In the genomic region with DNA sequence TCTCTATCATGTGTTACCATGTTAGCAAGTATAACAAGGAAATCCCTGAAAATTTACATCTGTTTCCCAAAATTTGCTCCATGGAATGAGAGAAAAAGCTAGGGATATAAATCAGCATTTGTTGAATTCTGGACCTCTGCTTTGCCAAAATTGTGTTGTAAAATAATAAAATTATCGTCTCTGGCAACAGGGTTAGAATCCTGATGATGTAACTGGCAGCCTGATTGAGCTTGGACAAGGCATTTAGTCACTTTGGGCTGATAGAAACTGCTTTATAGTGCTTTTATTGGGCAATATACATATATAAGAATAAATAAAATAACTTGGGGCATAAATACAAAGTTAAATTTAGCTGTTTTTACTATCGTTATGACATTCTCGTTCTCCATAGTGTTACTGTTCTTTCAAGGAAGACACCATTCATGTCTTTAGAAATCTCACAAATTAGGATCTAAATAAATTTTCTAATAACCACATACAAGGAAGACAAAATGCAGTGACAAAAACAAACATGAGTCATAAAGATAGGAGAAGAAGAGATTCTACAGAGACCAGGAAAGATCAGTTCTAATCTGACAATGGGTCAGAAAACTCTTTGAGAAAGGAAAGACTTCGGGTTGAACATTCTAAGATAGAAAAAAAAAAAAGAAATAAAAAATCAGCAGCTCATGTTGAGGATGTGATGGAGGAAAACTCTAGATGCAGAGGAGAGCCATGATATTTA, we compare ENCODE assay signal across 19 cellular contexts.
DNase-seq lines count a peak whose midpoint lies in the region; ATAC-seq and TF ChIP-seq lines count a peak whose summit lies in the region.
"Had no signal": no experiment of that assay in that cellular context is flagged by ENCODE, and none has a peak within 500 bp of the region (broad histone marks: within the 10 kb centered on the region; RNA-seq: fewer than 3 reads in every experiment).

No MANE protein-coding gene starts in this region.

- H3K4me3 Mint-ChIP-seq in MCF 10A (ENCODE audit: unreplicated experiment): no peak overlapping the region

- BruUV-seq in MCF 10A (replicated peaks; lab: Mats Ljungman, UMichigan): no TSS peak

- H3K9me3 ChIP-seq in breast epithelium: no peaks in the 10 kb centered on the region
- no peaks in the 10 kb centered on the region for H3K9me3 ChIP-seq in SU-DHL-6 (ENCODE audit: insufficient read depth, low read length)
- no peaks in the 10 kb centered on the region for H3K9me3 ChIP-seq in suprapubic skin
- no peaks in the 10 kb centered on the region for H3K9me3 ChIP-seq in HAP-1
- H3K9me3 ChIP-seq: BLaER1 treated with 17β-estradiol and CSF1 and Interleukin-3, amounts not matched to agents 10 nM and 100 nM had no signal

- peak overlapping the region; percentile 98 for H3K27ac Mint-ChIP-seq in MCF 10A (ENCODE audit: low read depth, unreplicated experiment)

- H2AFZ ChIP-seq in SU-DHL-6 (ENCODE audit: low read depth, low read length, severe bottlenecking): peak overlapping the region; percentile 88

- H3K4me3 ChIP-seq in breast epithelium (no peak overlapping the region), SU-DHL-6 (ENCODE audit: insufficient read depth, low read length, poor library complexity, severe bottlenecking) (no peak overlapping the region), fibroblast of villous mesenchyme (ENCODE audit: low read depth, low read length) (no peak overlapping the region), suprapubic skin (no peak overlapping the region), HAP-1 (no peak overlapping the region)
- H3K4me3 ChIP-seq: BLaER1 treated with 17β-estradiol and CSF1 and Interleukin-3, amounts not matched to agents 10 nM and 100 nM; SK-N-MC had no signal

- no peak overlapping the region for H3K27ac ChIP-seq in breast epithelium
- no peak overlapping the region for H3K27ac ChIP-seq in SU-DHL-6 (ENCODE audit: low read depth, low read length)
- peak overlapping the region; percentile 17 for H3K27ac ChIP-seq in suprapubic skin
- H3K27ac ChIP-seq: 22Rv1; BLaER1 treated with 17β-estradiol and CSF1 and Interleukin-3, amounts not matched to agents 10 nM and 100 nM; SK-N-MC had no signal

- no peaks in the 10 kb centered on the region for H3F3A ChIP-seq in SU-DHL-6 (ENCODE audit: insufficient read depth)

- no peaks in the 10 kb centered on the region for H3K9me2 ChIP-seq in SU-DHL-6 (replicated peaks; ENCODE audit: insufficient read depth, low read length)

- no peaks in the 10 kb centered on the region for H3K27me3 ChIP-seq in breast epithelium
- H3K27me3 ChIP-seq in SU-DHL-6 (ENCODE audit: low read length): no peaks in the 10 kb centered on the region
- H3K27me3 ChIP-seq in suprapubic skin: no peaks in the 10 kb centered on the region
- no peaks in the 10 kb centered on the region for H3K27me3 ChIP-seq in HAP-1 (ENCODE audit: low read depth)
- H3K27me3 ChIP-seq: BLaER1 treated with 17β-estradiol and CSF1 and Interleukin-3, amounts not matched to agents 10 nM and 100 nM had no signal

- POLR2A ChIA-PET in MCF 10A (lab: Yijun Ruan, JAX): interaction anchor here (0.7 to 2.6 kb wide), 5 partner anchors 28 to 145 kb away, joined by 3 to 11 read pairs (median 8); a partner anchor contains a TSS

- intact Hi-C loops in MCF 10A (cut with micrococcal nuclease) (no loop called here), breast epithelium (cut with DNase I; ENCODE audit: low total_unique reads) (no loop called here)

- CTCF ChIA-PET in MCF 10A (lab: Yijun Ruan, JAX): interaction anchor here (1.1 kb wide), 1 partner anchor 756 kb away, joined by 3 read pairs; no protein-coding TSS in a partner anchor

- in situ Hi-C loops in HAP-1 (cut with MboI; ENCODE audit: low sequenced_read_pairs): no loop called here

- TF ChIP-seq POLR2A in breast epithelium (IDR thresholded peaks at IDR 0.05) (no peak), suprapubic skin (IDR thresholded peaks at IDR 0.05) (no peak)

- DNase-seq in MCF 10A (ENCODE audit: unreplicated experiment) (peak; percentile 35), breast epithelium (ENCODE audit: low spot score in 2 of 2) (no peak), fibroblast of villous mesenchyme (ENCODE audit: low read depth) (peak; percentile 3), suprapubic skin (ENCODE audit: low spot score in 2 of 2) (no peak), HAP-1 (ENCODE audit: low spot score in 2 of 2) (no peak), NCI-H345 treated with DMSO at 0.1 percent for 48 hours (lab: John Stamatoyannopoulos, UW; ENCODE audit: unreplicated experiment) (no peak)
- DNase-seq: DND-41, GF-D8, HCEC 1CT, MV-4-11, NCI-H1417 treated with DMSO at 0.1 percent for 48 hours, NCI-H2029, NCI-H2171 treated with DMSO at 0.1 percent for 48 hours, NCI-H82 had no signal

- H3K9me3 Mint-ChIP-seq in MCF 10A (ENCODE audit: unreplicated experiment): peaks cover 8% of the 10 kb centered on the region

- H3K4me2 ChIP-seq in SU-DHL-6 (ENCODE audit: low read depth, low read length, poor library complexity, severe bottlenecking): no peak overlapping the region
- H3K4me2 ChIP-seq: BLaER1 treated with 17β-estradiol and CSF1 and Interleukin-3, amounts not matched to agents 10 nM and 100 nM had no signal

- H3K4me1 Mint-ChIP-seq in MCF 10A (ENCODE audit: insufficient read depth, unreplicated experiment): peaks cover 21% of the 10 kb centered on the region

- no peaks in the 10 kb centered on the region for H3K79me2 ChIP-seq in SU-DHL-6 (ENCODE audit: insufficient read depth, low read length)

- no peak for TF ChIP-seq EP300 in suprapubic skin (IDR thresholded peaks at IDR 0.05)

- H4K20me1 ChIP-seq in SU-DHL-6 (ENCODE audit: low read depth, low read length): no peaks in the 10 kb centered on the region
- H4K20me1 ChIP-seq: BLaER1 treated with 17β-estradiol and CSF1 and Interleukin-3, amounts not matched to agents 10 nM and 100 nM had no signal

- no peaks in the 10 kb centered on the region for H3K27me3 Mint-ChIP-seq in MCF 10A (ENCODE audit: insufficient read depth, unreplicated experiment)

- no peak for TF ChIP-seq CTCF in MCF 10A (IDR thresholded peaks at IDR 0.05; ENCODE audit: unreplicated experiment)
- TF ChIP-seq CTCF in breast epithelium (IDR thresholded peaks at IDR 0.05): no peak
- TF ChIP-seq CTCF in SU-DHL-6 (IDR thresholded peaks at IDR 0.05; ENCODE audit: insufficient read depth, low read length, poor library complexity, severe bottlenecking): no peak
- TF ChIP-seq CTCF in fibroblast of villous mesenchyme (IDR thresholded peaks at IDR 0.05; ENCODE audit: insufficient read depth, low read depth, low read length): no peak
- no peak for TF ChIP-seq CTCF in suprapubic skin (IDR thresholded peaks at IDR 0.05)

- H3K36me3 Mint-ChIP-seq in MCF 10A (ENCODE audit: insufficient read depth, unreplicated experiment): no peaks in the 10 kb centered on the region

- H3K36me3 ChIP-seq in breast epithelium (no peaks in the 10 kb centered on the region), SU-DHL-6 (ENCODE audit: low read length) (0 out of 2 replicates have a peak, but pooled peaks cover 5% of the 10 kb centered on the region), suprapubic skin (no peaks in the 10 kb centered on the region), HAP-1 (replicated peaks) (no peaks in the 10 kb centered on the region)
- H3K36me3 ChIP-seq: BLaER1 treated with 17β-estradiol and CSF1 and Interleukin-3, amounts not matched to agents 10 nM and 100 nM had no signal

- H3K4me1 ChIP-seq in breast epithelium (no peaks in the 10 kb centered on the region), suprapubic skin (no peaks in the 10 kb centered on the region), HAP-1 (no peaks in the 10 kb centered on the region)

- 40% methylated on average over 4 of the region's 4 CpGs for WGBS in suprapubic skin

- no peak overlapping the region for H3K9ac ChIP-seq in SU-DHL-6 (ENCODE audit: low read length)
- H3K9ac ChIP-seq: BLaER1 treated with 17β-estradiol and CSF1 and Interleukin-3, amounts not matched to agents 10 nM and 100 nM had no signal

- ATAC-seq in activated CD4-positive, CD25-positive, alpha-beta regulatory T cell treated with anti-CD3 and anti-CD28 coated beads, Interleukin-2, amount 50 U/mL, for 24 hours: no peak

Comparison
In these comparisons a context has a peak if more than half of its experiments do, and no peak if none do; other contexts are left out.
1. DNase-seq: peak in MCF 10A (single experiment) and fibroblast of villous mesenchyme (single experiment); none in breast epithelium (0 of 2), suprapubic skin (0 of 2), HAP-1 (0 of 2) and NCI-H345 treated with DMSO at 0.1 percent for 48 hours (single experiment).